In the genomic region with DNA sequence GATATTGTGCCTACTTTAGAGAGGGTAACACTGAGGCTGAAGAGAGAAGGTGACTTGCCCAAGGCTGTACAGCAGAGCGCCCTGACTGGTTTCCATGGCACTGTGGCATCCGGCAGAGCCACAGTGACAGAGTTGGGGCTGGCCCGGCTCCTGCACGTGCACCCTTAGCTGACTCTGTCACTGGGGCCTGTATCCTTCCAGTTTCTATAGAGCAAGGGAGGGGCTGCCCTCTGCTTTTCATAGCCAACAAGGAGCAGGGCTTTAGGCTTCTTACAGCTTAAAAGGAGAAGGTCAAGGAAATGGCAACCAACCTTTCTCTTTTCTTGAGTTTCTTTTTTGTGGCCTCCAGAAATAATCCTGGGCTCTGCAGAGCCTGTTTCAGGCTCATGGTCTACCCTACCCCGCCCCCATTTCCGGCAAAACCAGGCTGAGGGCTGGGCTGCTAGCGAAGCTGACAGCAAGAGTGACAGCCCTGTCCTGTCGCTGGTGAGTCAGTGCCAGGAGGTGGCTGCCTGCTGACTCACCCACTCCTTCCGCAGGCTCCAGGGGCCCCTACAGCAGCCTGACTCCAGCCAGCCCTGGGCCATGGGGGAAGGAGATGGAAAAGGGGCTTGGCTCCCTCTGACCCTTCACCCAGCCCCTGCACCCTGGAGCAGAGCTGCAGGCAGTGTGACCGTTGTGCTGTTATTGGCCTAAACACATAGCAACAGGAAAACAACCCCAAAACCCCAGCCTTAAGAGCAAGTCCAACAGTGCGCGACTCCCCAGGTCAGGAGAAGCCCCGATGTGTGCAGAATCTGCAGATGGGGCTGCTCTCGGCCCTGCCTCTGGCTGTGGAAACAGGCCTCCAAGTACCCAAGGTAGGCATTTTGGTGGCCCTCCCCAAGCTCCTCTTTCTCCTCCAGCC, we compare ENCODE assay signal across 8 cellular contexts. TPM values are rescaled to one million over a fixed set of nuclear protein-coding genes. Genes with fewer than 3 reads are reported as not detected.
DNase-seq lines count a peak whose midpoint lies in the region; ATAC-seq and TF ChIP-seq lines count a peak whose summit lies in the region.

No MANE protein-coding gene starts in this region.

- H3K9ac ChIP-seq in SU-DHL-6 (ENCODE audit: low read length) = peak overlapping the region; percentile 53

- H3K27ac Mint-ChIP-seq in activated naive CD8-positive, alpha-beta T cell treated with anti-CD3 and anti-CD28 coated beads, Interleukin-2, amount 10 ng/mL, durations not matched to agents 7 days and 5 days = peak overlapping the region; percentile 99

- H3K4me3 Mint-ChIP-seq in activated naive CD8-positive, alpha-beta T cell treated with anti-CD3 and anti-CD28 coated beads, Interleukin-2, amount 10 ng/mL, durations not matched to agents 7 days and 5 days = peak overlapping the region; percentile 87

- H3K27ac ChIP-seq in HL-60 (replicated peaks) (peak overlapping the region; percentile 69), SU-DHL-6 (ENCODE audit: low read depth, low read length) (peak overlapping the region; percentile 92), sigmoid colon (peak overlapping the region; percentile 12 to 63 (median 46))

- H3K9me3 ChIP-seq in SU-DHL-6 (ENCODE audit: insufficient read depth, low read length) = no peaks in the 10 kb centered on the region
- H3K9me3 ChIP-seq in sigmoid colon = no peaks in the 10 kb centered on the region

- peaks cover 71% of the 10 kb centered on the region for H3K4me1 Mint-ChIP-seq in activated naive CD8-positive, alpha-beta T cell treated with anti-CD3 and anti-CD28 coated beads, Interleukin-2, amount 10 ng/mL, durations not matched to agents 7 days and 5 days

- WGBS in sigmoid colon, 2 donors = 11 to 20% methylated on average over 14 of the region's 14 CpGs

- H4K20me1 ChIP-seq in SU-DHL-6 (ENCODE audit: low read depth, low read length) = no peaks in the 10 kb centered on the region

- intact Hi-C loops in left ventricle myocardium superior (cut with micrococcal nuclease) (no loop called here), sigmoid colon (cut with DNase I) (no loop called here)

- H3K79me2 ChIP-seq in SU-DHL-6 (ENCODE audit: insufficient read depth, low read length) = peaks cover 64% of the 10 kb centered on the region

- H3K4me1 ChIP-seq in sigmoid colon = peaks cover 0 to 60% (median 35%) of the 10 kb centered on the region in 4 donors

- DNase-seq in Caki2 (ENCODE audit: low read depth) (peak; percentile 86), HL-60 (ENCODE audit: low read depth in 1 of 2, low spot score in 1 of 2) (peak; percentile 81 to 96), left ventricle myocardium superior (peak; percentile 85), sigmoid colon (peak; percentile 87), NCI-H748 treated with DMSO at 0.1 percent for 48 hours (lab: John Stamatoyannopoulos, UW) (no peak)
- peak; percentile 89 for DNase-seq in activated naive CD8-positive, alpha-beta T cell treated with anti-CD3 and anti-CD28 coated beads, Interleukin-2, amount 10 ng/mL, durations not matched to agents 7 days and 5 days

- H2AFZ ChIP-seq in SU-DHL-6 (ENCODE audit: low read depth, low read length, severe bottlenecking) = no peak overlapping the region

- no peaks in the 10 kb centered on the region for H3K27me3 Mint-ChIP-seq in activated naive CD8-positive, alpha-beta T cell treated with anti-CD3 and anti-CD28 coated beads, Interleukin-2, amount 10 ng/mL, durations not matched to agents 7 days and 5 days

- TF ChIP-seq CTCF in HL-60 (IDR thresholded peaks at IDR 0.05; ENCODE audit: insufficient read depth, low read length) (no peak), SU-DHL-6 (IDR thresholded peaks at IDR 0.05; ENCODE audit: insufficient read depth, low read length, poor library complexity, severe bottlenecking) (no peak), sigmoid colon (IDR thresholded peaks at IDR 0.05) (no peak)

- H3K27me3 ChIP-seq in HL-60 (ENCODE audit: insufficient read depth, poor library complexity, severe bottlenecking) = no peaks in the 10 kb centered on the region
- H3K27me3 ChIP-seq in SU-DHL-6 (ENCODE audit: low read length) = no peaks in the 10 kb centered on the region
- H3K27me3 ChIP-seq in sigmoid colon = no peaks in the 10 kb centered on the region

- no peaks in the 10 kb centered on the region for H3K9me2 ChIP-seq in SU-DHL-6 (replicated peaks; ENCODE audit: insufficient read depth, low read length)

- no peak for TF ChIP-seq POLR2A in sigmoid colon (IDR thresholded peaks at IDR 0.05)

- H3K4me2 ChIP-seq in SU-DHL-6 (ENCODE audit: low read depth, low read length, poor library complexity, severe bottlenecking) = peak overlapping the region; percentile 63

- peaks cover 46% of the 10 kb centered on the region for H3F3A ChIP-seq in SU-DHL-6 (ENCODE audit: insufficient read depth)

- H3K9me3 Mint-ChIP-seq in activated naive CD8-positive, alpha-beta T cell treated with anti-CD3 and anti-CD28 coated beads, Interleukin-2, amount 10 ng/mL, durations not matched to agents 7 days and 5 days = no peaks in the 10 kb centered on the region

- TF ChIP-seq EP300 in sigmoid colon (IDR thresholded peaks at IDR 0.05) = no peak

- ATAC-seq in GM21360 (IDR thresholded peaks at IDR 0.05; ENCODE audit: unreplicated experiment) = peak; percentile 67
- ATAC-seq in activated naive CD8-positive, alpha-beta T cell treated with anti-CD3 and anti-CD28 coated beads, Interleukin-2, amount 10 ng/mL, durations not matched to agents 7 days and 5 days (ENCODE audit: low read depth) = peak; percentile 95
- peak; percentile 86 for ATAC-seq in left ventricle myocardium superior

- POLR2A ChIA-PET in activated naive CD8-positive, alpha-beta T cell treated with anti-CD3 and anti-CD28 coated beads, Interleukin-2, amount 10 ng/mL, durations not matched to agents 7 days and 5 days (lab: Charles Lee) = interaction anchor here (0.6 to 5.4 kb wide), 11 partner anchors 10 to 308 kb away, joined by 3 to 61 read pairs (median 5); partner anchors contain the start of genes CHCHD4, LSM3, SLC6A6 and TMEM43

- H3K36me3 ChIP-seq in SU-DHL-6 (ENCODE audit: low read length) = no peaks in the 10 kb centered on the region
- no peaks in the 10 kb centered on the region for H3K36me3 ChIP-seq in sigmoid colon

- H3K4me3 ChIP-seq in HL-60 (replicated peaks; ENCODE audit: insufficient read depth, low read length) = peak overlapping the region; percentile 12
- peak overlapping the region; percentile 31 for H3K4me3 ChIP-seq in SU-DHL-6 (ENCODE audit: insufficient read depth, low read length, poor library complexity, severe bottlenecking)
- H3K4me3 ChIP-seq in sigmoid colon = no peak overlapping the region

- peaks cover 4% of the 10 kb centered on the region for H3K36me3 Mint-ChIP-seq in activated naive CD8-positive, alpha-beta T cell treated with anti-CD3 and anti-CD28 coated beads, Interleukin-2, amount 10 ng/mL, durations not matched to agents 7 days and 5 days

- in situ Hi-C loops in Caki2 (cut with HindIII; ENCODE audit: low pct_unique_long_range_greater_than_20kb, low sequenced_read_pairs) = no loop called here

RNA-seq across cellular contexts. Expression of gene SLC6A6, which starts 29.8 kb away (rescaled TPM):
- 62.5 and 65.5 TPM in 2 replicates for total RNA-seq in Caki2 (2014; rRNA removed; shearing (Covaris generic); ENCODE audit: low replicate concordance)
- 10 to 100 TPM; 39.8 to 42.6 TPM for total RNA-seq in activated naive CD8-positive, alpha-beta T cell treated with anti-CD3 and anti-CD28 coated beads, Interleukin-2, amount 10 ng/mL, durations not matched to agents 7 days and 5 days
- total RNA-seq in left ventricle myocardium superior (14.1 TPM), sigmoid colon (10 to 100 TPM in 1 of 4 donors, 1 to 10 TPM in 3; 6.4 to 19.1 (median 9.1) TPM)
- polyA plus RNA-seq in sigmoid colon = 1 to 10 TPM; 2.3 to 8.4 (median 2.4) TPM

Comparison
In these comparisons a context has a peak if more than half of its experiments do, and no peak if none do; other contexts are left out.
1. H3K4me3 ChIP-seq: peak in HL-60 (single experiment) and SU-DHL-6 (single experiment); none in sigmoid colon (0 of 4).
2. Peak in every context shown above with its lines, with median percentiles within 50 percentile points of each other: ATAC-seq and H3K27ac ChIP-seq.